Comparison of ENCODE assay signal across 1 cellular context in the genomic region with DNA sequence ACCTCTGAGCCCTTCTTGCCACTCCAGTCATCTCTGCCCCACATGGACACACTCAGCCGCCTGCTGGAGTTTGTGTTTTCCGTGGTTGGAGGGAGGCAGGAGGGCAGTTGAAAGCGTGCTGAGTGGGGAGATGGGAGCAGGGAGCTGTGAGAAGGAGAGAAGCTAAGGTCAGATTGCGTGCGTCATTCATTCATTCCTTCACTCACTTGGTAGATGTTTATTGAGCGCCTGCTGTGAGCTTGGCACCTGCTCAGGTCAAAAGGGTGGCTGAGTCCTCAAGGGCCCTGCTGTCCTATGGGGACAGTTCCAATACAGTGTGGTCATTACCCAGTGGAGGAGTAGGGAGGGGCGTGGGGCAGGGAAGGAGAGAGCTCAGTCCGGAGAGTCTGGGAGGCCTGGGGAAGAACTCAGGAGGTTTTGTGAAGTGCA.
TF ChIP-seq lines count a peak whose summit lies in the region.

No MANE protein-coding gene starts in this region.

TF ChIP-seq in HepG2, 621 proteins besides CTCF, POLR2A, EP300 and RAD21 (continued from another document):
- TF ChIP-seq, protein P1, sequence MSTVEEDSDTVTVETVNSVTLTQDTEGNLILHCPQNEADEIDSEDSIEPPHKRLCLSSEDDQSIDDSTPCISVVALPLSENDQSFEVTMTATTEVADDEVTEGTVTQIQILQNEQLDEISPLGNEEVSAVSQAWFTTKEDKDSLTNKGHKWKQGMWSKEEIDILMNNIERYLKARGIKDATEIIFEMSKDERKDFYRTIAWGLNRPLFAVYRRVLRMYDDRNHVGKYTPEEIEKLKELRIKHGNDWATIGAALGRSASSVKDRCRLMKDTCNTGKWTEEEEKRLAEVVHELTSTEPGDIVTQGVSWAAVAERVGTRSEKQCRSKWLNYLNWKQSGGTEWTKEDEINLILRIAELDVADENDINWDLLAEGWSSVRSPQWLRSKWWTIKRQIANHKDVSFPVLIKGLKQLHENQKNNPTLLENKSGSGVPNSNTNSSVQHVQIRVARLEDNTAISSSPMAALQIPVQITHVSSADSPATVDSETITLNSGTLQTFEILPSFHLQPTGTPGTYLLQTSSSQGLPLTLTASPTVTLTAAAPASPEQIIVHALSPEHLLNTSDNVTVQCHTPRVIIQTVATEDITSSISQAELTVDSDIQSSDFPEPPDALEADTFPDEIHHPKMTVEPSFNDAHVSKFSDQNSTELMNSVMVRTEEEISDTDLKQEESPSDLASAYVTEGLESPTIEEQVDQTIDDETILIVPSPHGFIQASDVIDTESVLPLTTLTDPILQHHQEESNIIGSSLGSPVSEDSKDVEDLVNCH (CRISPR knock-in tag; IDR thresholded peaks at IDR 0.05), result no peak
- TF ChIP-seq ZNF350 (CRISPR knock-in tag; IDR thresholded peaks at IDR 0.05; ENCODE audit: borderline replicate concordance, low read depth), result no peak
- TF ChIP-seq, protein P2, sequence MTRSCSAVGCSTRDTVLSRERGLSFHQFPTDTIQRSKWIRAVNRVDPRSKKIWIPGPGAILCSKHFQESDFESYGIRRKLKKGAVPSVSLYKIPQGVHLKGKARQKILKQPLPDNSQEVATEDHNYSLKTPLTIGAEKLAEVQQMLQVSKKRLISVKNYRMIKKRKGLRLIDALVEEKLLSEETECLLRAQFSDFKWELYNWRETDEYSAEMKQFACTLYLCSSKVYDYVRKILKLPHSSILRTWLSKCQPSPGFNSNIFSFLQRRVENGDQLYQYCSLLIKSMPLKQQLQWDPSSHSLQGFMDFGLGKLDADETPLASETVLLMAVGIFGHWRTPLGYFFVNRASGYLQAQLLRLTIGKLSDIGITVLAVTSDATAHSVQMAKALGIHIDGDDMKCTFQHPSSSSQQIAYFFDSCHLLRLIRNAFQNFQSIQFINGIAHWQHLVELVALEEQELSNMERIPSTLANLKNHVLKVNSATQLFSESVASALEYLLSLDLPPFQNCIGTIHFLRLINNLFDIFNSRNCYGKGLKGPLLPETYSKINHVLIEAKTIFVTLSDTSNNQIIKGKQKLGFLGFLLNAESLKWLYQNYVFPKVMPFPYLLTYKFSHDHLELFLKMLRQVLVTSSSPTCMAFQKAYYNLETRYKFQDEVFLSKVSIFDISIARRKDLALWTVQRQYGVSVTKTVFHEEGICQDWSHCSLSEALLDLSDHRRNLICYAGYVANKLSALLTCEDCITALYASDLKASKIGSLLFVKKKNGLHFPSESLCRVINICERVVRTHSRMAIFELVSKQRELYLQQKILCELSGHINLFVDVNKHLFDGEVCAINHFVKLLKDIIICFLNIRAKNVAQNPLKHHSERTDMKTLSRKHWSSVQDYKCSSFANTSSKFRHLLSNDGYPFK (CRISPR knock-in tag; IDR thresholded peaks at IDR 0.05; ENCODE audit: borderline replicate concordance), result peak; percentile 28; the same call in 1 of the 2 replicates
- no peak for TF ChIP-seq ZNF12 (CRISPR knock-in tag; IDR thresholded peaks at IDR 0.05)
- TF ChIP-seq HOXA9 (CRISPR knock-in tag; IDR thresholded peaks at IDR 0.05; ENCODE audit: borderline replicate concordance), result no peak
- no peak for TF ChIP-seq ZNF235 (CRISPR knock-in tag; IDR thresholded peaks at IDR 0.05; ENCODE audit: borderline replicate concordance)
- no peak for TF ChIP-seq MAFK (conservative IDR thresholded peaks at IDR 0.05 in 1 of 2, IDR thresholded peaks at IDR 0.05 in 1 of 2; ENCODE audit: low read length in 2 of 2)
- TF ChIP-seq ZNF20 (CRISPR knock-in tag; IDR thresholded peaks at IDR 0.05), result no peak
- TF ChIP-seq MAF1 (CRISPR knock-in tag; IDR thresholded peaks at IDR 0.05; ENCODE audit: borderline replicate concordance), result no peak
- TF ChIP-seq MYC (CRISPR knock-in tag; IDR thresholded peaks at IDR 0.05; ENCODE audit: borderline replicate concordance), result 0 out of 2 replicates have a peak, but pooled peaks have one; percentile 4
- no peak for TF ChIP-seq ONECUT2 (CRISPR knock-in tag; IDR thresholded peaks at IDR 0.05)
- TF ChIP-seq, protein P3, sequence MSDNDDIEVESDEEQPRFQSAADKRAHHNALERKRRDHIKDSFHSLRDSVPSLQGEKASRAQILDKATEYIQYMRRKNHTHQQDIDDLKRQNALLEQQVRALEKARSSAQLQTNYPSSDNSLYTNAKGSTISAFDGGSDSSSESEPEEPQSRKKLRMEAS (IDR thresholded peaks at IDR 0.05), result peak; percentile 17; the same call in 1 of the 2 replicates
- TF ChIP-seq ZNF781 (CRISPR knock-in tag; IDR thresholded peaks at IDR 0.05; ENCODE audit: borderline replicate concordance, not compliant biosample characterization), result no peak
- TF ChIP-seq, protein P4, sequence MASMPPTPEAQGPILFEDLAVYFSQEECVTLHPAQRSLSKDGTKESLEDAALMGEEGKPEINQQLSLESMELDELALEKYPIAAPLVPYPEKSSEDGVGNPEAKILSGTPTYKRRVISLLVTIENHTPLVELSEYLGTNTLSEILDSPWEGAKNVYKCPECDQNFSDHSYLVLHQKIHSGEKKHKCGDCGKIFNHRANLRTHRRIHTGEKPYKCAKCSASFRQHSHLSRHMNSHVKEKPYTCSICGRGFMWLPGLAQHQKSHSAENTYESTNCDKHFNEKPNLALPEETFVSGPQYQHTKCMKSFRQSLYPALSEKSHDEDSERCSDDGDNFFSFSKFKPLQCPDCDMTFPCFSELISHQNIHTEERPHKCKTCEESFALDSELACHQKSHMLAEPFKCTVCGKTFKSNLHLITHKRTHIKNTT (CRISPR knock-in tag; IDR thresholded peaks at IDR 0.05), result no peak
- TF ChIP-seq, protein P5, sequence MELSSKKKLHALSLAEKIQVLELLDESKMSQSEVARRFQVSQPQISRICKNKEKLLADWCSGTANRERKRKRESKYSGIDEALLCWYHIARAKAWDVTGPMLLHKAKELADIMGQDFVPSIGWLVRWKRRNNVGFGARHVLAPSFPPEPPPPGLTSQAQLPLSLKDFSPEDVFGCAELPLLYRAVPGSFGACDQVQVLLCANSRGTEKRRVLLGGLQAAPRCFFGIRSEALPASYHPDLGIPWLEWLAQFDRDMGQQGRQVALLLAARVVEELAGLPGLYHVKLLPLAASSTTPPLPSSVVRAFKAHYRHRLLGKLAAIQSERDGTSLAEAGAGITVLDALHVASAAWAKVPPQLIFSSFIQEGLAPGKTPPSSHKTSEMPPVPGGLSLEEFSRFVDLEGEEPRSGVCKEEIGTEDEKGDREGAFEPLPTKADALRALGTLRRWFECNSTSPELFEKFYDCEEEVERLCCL (CRISPR knock-in tag; IDR thresholded peaks at IDR 0.05; ENCODE audit: borderline replicate concordance), result no peak
- TF ChIP-seq, protein P6, sequence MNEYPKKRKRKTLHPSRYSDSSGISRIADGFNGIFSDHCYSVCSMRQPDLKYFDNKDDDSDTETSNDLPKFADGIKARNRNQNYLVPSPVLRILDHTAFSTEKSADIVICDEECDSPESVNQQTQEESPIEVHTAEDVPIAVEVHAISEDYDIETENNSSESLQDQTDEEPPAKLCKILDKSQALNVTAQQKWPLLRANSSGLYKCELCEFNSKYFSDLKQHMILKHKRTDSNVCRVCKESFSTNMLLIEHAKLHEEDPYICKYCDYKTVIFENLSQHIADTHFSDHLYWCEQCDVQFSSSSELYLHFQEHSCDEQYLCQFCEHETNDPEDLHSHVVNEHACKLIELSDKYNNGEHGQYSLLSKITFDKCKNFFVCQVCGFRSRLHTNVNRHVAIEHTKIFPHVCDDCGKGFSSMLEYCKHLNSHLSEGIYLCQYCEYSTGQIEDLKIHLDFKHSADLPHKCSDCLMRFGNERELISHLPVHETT (CRISPR knock-in tag; conservative IDR thresholded peaks at IDR 0.05), result no peak
- TF ChIP-seq, protein P7, sequence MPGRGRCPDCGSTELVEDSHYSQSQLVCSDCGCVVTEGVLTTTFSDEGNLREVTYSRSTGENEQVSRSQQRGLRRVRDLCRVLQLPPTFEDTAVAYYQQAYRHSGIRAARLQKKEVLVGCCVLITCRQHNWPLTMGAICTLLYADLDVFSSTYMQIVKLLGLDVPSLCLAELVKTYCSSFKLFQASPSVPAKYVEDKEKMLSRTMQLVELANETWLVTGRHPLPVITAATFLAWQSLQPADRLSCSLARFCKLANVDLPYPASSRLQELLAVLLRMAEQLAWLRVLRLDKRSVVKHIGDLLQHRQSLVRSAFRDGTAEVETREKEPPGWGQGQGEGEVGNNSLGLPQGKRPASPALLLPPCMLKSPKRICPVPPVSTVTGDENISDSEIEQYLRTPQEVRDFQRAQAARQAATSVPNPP (CRISPR knock-in tag; IDR thresholded peaks at IDR 0.05), result no peak
- TF ChIP-seq, protein P8, sequence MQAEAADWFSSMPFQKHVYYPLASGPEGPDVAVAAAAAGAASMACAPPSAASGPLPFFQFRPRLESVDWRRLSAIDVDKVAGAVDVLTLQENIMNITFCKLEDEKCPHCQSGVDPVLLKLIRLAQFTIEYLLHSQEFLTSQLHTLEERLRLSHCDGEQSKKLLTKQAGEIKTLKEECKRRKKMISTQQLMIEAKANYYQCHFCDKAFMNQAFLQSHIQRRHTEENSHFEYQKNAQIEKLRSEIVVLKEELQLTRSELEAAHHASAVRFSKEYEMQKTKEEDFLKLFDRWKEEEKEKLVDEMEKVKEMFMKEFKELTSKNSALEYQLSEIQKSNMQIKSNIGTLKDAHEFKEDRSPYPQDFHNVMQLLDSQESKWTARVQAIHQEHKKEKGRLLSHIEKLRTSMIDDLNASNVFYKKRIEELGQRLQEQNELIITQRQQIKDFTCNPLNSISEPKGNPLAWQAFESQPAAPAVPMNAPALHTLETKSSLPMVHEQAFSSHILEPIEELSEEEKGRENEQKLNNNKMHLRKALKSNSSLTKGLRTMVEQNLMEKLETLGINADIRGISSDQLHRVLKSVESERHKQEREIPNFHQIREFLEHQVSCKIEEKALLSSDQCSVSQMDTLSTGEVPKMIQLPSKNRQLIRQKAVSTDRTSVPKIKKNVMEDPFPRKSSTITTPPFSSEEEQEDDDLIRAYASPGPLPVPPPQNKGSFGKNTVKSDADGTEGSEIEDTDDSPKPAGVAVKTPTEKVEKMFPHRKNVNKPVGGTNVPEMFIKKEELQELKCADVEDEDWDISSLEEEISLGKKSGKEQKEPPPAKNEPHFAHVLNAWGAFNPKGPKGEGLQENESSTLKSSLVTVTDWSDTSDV (CRISPR knock-in tag; IDR thresholded peaks at IDR 0.05), result 0 out of 2 replicates have a peak, but pooled peaks have one; percentile 30
- TF ChIP-seq, protein P9, sequence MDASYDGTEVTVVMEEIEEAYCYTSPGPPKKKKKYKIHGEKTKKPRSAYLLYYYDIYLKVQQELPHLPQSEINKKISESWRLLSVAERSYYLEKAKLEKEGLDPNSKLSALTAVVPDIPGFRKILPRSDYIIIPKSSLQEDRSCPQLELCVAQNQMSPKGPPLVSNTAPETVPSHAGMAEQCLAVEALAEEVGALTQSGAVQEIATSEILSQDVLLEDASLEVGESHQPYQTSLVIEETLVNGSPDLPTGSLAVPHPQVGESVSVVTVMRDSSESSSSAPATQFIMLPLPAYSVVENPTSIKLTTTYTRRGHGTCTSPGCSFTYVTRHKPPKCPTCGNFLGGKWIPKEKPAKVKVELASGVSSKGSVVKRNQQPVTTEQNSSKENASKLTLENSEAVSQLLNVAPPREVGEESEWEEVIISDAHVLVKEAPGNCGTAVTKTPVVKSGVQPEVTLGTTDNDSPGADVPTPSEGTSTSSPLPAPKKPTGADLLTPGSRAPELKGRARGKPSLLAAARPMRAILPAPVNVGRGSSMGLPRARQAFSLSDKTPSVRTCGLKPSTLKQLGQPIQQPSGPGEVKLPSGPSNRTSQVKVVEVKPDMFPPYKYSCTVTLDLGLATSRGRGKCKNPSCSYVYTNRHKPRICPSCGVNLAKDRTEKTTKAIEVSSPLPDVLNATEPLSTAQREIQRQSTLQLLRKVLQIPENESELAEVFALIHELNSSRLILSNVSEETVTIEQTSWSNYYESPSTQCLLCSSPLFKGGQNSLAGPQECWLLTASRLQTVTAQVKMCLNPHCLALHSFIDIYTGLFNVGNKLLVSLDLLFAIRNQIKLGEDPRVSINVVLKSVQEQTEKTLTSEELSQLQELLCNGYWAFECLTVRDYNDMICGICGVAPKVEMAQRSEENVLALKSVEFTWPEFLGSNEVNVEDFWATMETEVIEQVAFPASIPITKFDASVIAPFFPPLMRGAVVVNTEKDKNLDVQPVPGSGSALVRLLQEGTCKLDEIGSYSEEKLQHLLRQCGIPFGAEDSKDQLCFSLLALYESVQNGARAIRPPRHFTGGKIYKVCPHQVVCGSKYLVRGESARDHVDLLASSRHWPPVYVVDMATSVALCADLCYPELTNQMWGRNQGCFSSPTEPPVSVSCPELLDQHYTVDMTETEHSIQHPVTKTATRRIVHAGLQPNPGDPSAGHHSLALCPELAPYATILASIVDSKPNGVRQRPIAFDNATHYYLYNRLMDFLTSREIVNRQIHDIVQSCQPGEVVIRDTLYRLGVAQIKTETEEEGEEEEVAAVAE (CRISPR knock-in tag; IDR thresholded peaks at IDR 0.05; ENCODE audit: borderline replicate concordance), result no peak
- no peak for TF ChIP-seq CBFB (CRISPR knock-in tag; IDR thresholded peaks at IDR 0.05)
- TF ChIP-seq, protein P10, sequence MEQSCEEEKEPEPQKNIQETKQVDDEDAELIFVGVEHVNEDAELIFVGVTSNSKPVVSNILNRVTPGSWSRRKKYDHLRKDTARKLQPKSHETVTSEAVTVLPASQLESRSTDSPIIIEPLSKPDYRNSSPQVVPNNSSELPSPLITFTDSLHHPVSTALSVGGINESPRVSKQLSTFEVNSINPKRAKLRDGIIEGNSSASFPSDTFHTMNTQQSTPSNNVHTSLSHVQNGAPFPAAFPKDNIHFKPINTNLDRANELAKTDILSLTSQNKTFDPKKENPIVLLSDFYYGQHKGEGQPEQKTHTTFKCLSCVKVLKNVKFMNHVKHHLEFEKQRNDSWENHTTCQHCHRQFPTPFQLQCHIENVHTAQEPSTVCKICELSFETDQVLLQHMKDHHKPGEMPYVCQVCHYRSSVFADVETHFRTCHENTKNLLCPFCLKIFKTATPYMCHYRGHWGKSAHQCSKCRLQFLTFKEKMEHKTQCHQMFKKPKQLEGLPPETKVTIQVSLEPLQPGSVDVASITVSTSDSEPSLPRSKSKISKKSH (CRISPR knock-in tag; IDR thresholded peaks at IDR 0.05; ENCODE audit: borderline replicate concordance), result peak; percentile 61; the same call in 1 of the 2 replicates
- TF ChIP-seq, protein P11, sequence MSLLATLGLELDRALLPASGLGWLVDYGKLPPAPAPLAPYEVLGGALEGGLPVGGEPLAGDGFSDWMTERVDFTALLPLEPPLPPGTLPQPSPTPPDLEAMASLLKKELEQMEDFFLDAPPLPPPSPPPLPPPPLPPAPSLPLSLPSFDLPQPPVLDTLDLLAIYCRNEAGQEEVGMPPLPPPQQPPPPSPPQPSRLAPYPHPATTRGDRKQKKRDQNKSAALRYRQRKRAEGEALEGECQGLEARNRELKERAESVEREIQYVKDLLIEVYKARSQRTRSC (CRISPR knock-in tag; IDR thresholded peaks at IDR 0.05; ENCODE audit: low read depth), result no peak
- TF ChIP-seq, protein P12, sequence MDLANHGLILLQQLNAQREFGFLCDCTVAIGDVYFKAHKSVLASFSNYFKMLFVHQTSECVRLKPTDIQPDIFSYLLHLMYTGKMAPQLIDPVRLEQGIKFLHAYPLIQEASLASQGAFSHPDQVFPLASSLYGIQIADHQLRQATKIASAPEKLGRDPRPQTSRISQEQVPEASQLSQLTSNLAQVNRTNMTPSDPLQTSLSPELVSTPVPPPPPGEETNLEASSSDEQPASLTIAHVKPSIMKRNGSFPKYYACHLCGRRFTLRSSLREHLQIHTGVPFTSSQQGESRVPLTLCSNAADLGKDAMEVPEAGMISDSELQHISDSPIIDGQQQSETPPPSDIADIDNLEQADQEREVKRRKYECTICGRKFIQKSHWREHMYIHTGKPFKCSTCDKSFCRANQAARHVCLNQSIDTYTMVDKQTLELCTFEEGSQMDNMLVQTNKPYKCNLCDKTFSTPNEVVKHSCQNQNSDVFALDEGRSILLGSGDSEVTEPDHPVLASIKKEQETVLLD (CRISPR knock-in tag; IDR thresholded peaks at IDR 0.05; ENCODE audit: low read depth), result no peak
- no peak for TF ChIP-seq ZNF460 (CRISPR knock-in tag; IDR thresholded peaks at IDR 0.05; ENCODE audit: borderline replicate concordance)
- TF ChIP-seq ZNF30 (CRISPR knock-in tag; IDR thresholded peaks at IDR 0.05), result no peak
- TF ChIP-seq FOXM1 (CRISPR knock-in tag; IDR thresholded peaks at IDR 0.05), result no peak
